Comparison of ENCODE assay signal across 6 cellular contexts in the genomic region with DNA sequence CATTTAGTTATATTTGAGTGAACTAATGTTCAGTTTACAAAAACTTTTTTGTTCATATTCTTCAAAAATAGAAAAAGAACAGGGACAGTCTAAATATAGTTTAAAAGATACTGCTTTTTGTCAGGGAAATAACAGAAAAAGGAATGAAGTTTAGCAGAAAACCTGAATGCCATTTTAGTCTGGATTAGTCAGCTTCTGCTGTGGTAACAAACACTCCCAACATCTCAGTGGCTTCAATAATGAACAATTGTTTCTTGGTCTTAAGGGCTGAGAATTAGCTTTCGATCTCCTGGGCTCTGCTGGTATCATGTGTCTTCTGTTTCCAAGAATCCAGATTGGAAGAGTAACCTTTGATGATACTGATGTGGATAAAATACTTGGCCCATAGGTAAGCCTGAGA.
"Had no signal": no experiment of that assay in that cellular context is flagged by ENCODE, and none has a peak within 500 bp of the region (broad histone marks: within the 10 kb centered on the region; RNA-seq: fewer than 3 reads in every experiment).

No MANE protein-coding gene starts in this region.

- DNase-seq: IMR-90, KBM-7, KG1 had no signal

- H3K27ac ChIP-seq: HL-60, KMS-11 had no signal

- H3K4me2 ChIP-seq: KMS-11 had no signal

- H3K9ac ChIP-seq: KMS-11 had no signal

- FAIRE-seq: HTR-8/SVneo had no signal
